Comparison of ENCODE assay signal across 19 cellular contexts in genomic region chr4:100083289-100083688, GRCh38.
DNase-seq lines count a peak whose midpoint lies in the region; ATAC-seq, FAIRE-seq and TF ChIP-seq lines count a peak whose summit lies in the region.
"Had no signal": no experiment of that assay in that cellular context is flagged by ENCODE, and none has a peak within 500 bp of the region (broad histone marks: within the 10 kb centered on the region; RNA-seq: fewer than 3 reads in every experiment).

No MANE protein-coding gene starts in this region.

- DNase-seq in GM12891 (ENCODE audit: insufficient read length, low spot score) (no peak), GOT3 (lab: John Stamatoyannopoulos, UW) (no peak), vagina (ENCODE audit: extremely low spot score in 2 of 2) (no peak), cortex of kidney (lab: John Stamatoyannopoulos, UW) (no peak), NCI-H345 treated with DMSO at 0.1 percent for 48 hours (lab: John Stamatoyannopoulos, UW; ENCODE audit: unreplicated experiment) (no peak)
- DNase-seq: activated CD4-positive, alpha-beta T cell treated with anti-CD3 and anti-CD28 coated beads, Interleukin-2, amount 50 U/mL, for 48 hours; brain microvascular endothelial cell; COR-L47; erythroblast; KBM-7; NCI-H1092 treated with DMSO at 0.1 percent for 48 hours; NCI-H774; ovary; tibial artery had no signal

- TF ChIP-seq POLR2A in GM12891 (IDR thresholded peaks at IDR 0.05; ENCODE audit: low read depth, low read length) (no peak), vagina (IDR thresholded peaks at IDR 0.05) (no peak)

- H3K9me3 ChIP-seq in vagina, result no peaks in the 10 kb centered on the region
- H3K9me3 ChIP-seq: ovary, tibial artery had no signal

- intact Hi-C loops in vagina (cut with DNase I), result no loop called here

- FAIRE-seq in GM12891 (lab: Jason Lieb, UNC), result no peak
- FAIRE-seq: GM19239, H1 had no signal

- H3K27me3 ChIP-seq in vagina, result no peaks in the 10 kb centered on the region
- H3K27me3 ChIP-seq: brain microvascular endothelial cell, ovary, tibial artery had no signal

- ATAC-seq in GM18520 (IDR thresholded peaks at IDR 0.05; ENCODE audit: unreplicated experiment) (peak; percentile 37), HG02610 (IDR thresholded peaks at IDR 0.05; ENCODE audit: unreplicated experiment) (peak; percentile 69), HG03460 (IDR thresholded peaks at IDR 0.05; ENCODE audit: unreplicated experiment) (peak; percentile 43)

- no peak for TF ChIP-seq CTCF in vagina (IDR thresholded peaks at IDR 0.05)

- no peaks in the 10 kb centered on the region for H3K36me3 ChIP-seq in vagina
- H3K36me3 ChIP-seq: brain microvascular endothelial cell, ovary, tibial artery had no signal

- no peak overlapping the region for H3K27ac ChIP-seq in vagina
- H3K27ac ChIP-seq: brain microvascular endothelial cell, ovary, tibial artery had no signal

- H3K4me3 ChIP-seq in vagina, result no peak overlapping the region
- H3K4me3 ChIP-seq: ovary, tibial artery had no signal

- H3K4me1 ChIP-seq in vagina, result peaks cover 9% of the 10 kb centered on the region
- H3K4me1 ChIP-seq: tibial artery had no signal

TF ChIP-seq in GM12891, 5 proteins besides CTCF, POLR2A, EP300 and RAD21:
- no peak for TF ChIP-seq SPI1 (IDR thresholded peaks at IDR 0.05; ENCODE audit: low read depth, low read length)
- TF ChIP-seq PAX5 (IDR thresholded peaks at IDR 0.05; ENCODE audit: insufficient read depth, low read length, severe bottlenecking), result peak; percentile 40
